Comparison of ENCODE assay signal across 16 cellular contexts in the genomic region with DNA sequence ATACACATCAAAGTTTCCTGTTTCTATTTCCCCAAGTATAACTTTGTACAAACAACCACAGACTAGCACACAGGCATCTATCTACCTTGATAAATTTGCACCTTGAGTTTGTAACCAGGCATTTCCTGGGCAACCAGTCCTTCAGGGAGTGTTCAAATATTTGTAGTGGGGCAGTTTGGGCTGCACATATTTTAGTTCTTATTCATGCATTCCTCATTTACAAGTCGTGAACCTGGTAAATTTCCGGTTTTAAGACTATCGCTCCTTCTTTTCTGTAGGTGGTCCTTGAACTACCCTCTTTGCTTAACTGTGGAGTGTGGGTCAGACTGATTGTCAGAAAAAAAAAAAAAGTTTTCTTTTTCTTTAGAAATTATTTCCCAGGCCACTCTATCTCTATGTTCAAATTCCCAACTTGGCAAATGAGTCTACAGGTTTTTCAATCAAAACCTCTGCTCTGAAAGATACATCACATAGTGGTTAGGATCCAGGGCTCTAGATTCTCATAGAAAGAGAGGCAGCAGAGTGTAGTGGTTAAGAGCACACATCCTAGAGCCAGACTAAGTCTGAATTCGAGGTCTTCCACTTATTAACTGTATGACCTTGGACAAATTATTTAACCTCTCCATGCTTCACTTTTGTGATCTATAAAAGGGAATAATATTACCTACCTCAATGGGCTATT.
A peak's percentile ranks its signal among the peaks of the same experiment; 100 is the strongest.
DNase-seq lines count a peak whose midpoint lies in the region; ATAC-seq and TF ChIP-seq lines count a peak whose summit lies in the region.
"Had no signal": no experiment of that assay in that cellular context is flagged by ENCODE, and none has a peak within 500 bp of the region (broad histone marks: within the 10 kb centered on the region; RNA-seq: fewer than 3 reads in every experiment).

No MANE protein-coding gene starts in this region.

- TF ChIP-seq CTCF in body of pancreas (IDR thresholded peaks at IDR 0.05) = no peak
- no peak for TF ChIP-seq CTCF in left lung (IDR thresholded peaks at IDR 0.05)
- TF ChIP-seq CTCF in upper lobe of left lung (IDR thresholded peaks at IDR 0.05) = no peak
- no peak for TF ChIP-seq CTCF in neural progenitor cell (IDR thresholded peaks at IDR 0.05)

- H3K36me3 Mint-ChIP-seq in activated CD4-positive, alpha-beta T cell treated with anti-CD3 and anti-CD28 coated beads, Interleukin-2, amount 10 ng/mL, durations not matched to agents 24 days and 14 days (ENCODE audit: low read depth) = no peaks in the 10 kb centered on the region
- H3K36me3 Mint-ChIP-seq in neural progenitor cell = no peaks in the 10 kb centered on the region
- H3K36me3 Mint-ChIP-seq: activated naive CD8-positive, alpha-beta T cell treated with anti-CD3 and anti-CD28 coated beads, Interleukin-2, amount 10 ng/mL, durations not matched to agents 7 days and 5 days; CD4-positive, alpha-beta memory T cell; naive thymus-derived CD4-positive, alpha-beta T cell had no signal

- H3K9me3 ChIP-seq in body of pancreas (no peaks in the 10 kb centered on the region), left lung (no peaks in the 10 kb centered on the region), upper lobe of left lung (no peaks in the 10 kb centered on the region), neural progenitor cell (ENCODE audit: low read depth) (no peaks in the 10 kb centered on the region)
- H3K9me3 ChIP-seq in effector memory CD4-positive, alpha-beta T cell (ENCODE audit: control insufficient read depth, low read length) = no peaks in the 10 kb centered on the region

- no peaks in the 10 kb centered on the region for H3K79me2 ChIP-seq in neural progenitor cell (ENCODE audit: low read depth)

- no peaks in the 10 kb centered on the region for H3K9me3 Mint-ChIP-seq in activated CD4-positive, alpha-beta T cell treated with anti-CD3 and anti-CD28 coated beads, Interleukin-2, amount 10 ng/mL, durations not matched to agents 24 days and 14 days
- H3K9me3 Mint-ChIP-seq in neural progenitor cell = no peaks in the 10 kb centered on the region

- H3K27ac Mint-ChIP-seq in activated CD4-positive, alpha-beta T cell treated with anti-CD3 and anti-CD28 coated beads, Interleukin-2, amount 10 ng/mL, durations not matched to agents 24 days and 14 days = no peak overlapping the region
- no peak overlapping the region for H3K27ac Mint-ChIP-seq in neural progenitor cell
- H3K27ac Mint-ChIP-seq: activated naive CD8-positive, alpha-beta T cell treated with anti-CD3 and anti-CD28 coated beads, Interleukin-2, amount 10 ng/mL, durations not matched to agents 7 days and 5 days; CD4-positive, alpha-beta memory T cell; naive thymus-derived CD4-positive, alpha-beta T cell had no signal

- ATAC-seq in body of pancreas (peak; percentile 97), left lung (peak; percentile 98), upper lobe of left lung (ENCODE audit: low FRiP score in 2 of 2) (peak; percentile 55 to 89), GM21447 (IDR thresholded peaks at IDR 0.05; ENCODE audit: unreplicated experiment) (no peak)
- ATAC-seq: naive thymus-derived CD4-positive, alpha-beta T cell had no signal

- 16 to 18% methylated on average over 4 of the region's 4 CpGs for WGBS in body of pancreas, 2 donors
- WGBS in upper lobe of left lung, 2 donors = 68 to 81% methylated on average over 4 of the region's 4 CpGs

- no peak overlapping the region for H3K4me3 ChIP-seq in body of pancreas
- H3K4me3 ChIP-seq in left lung = no peak overlapping the region
- H3K4me3 ChIP-seq in upper lobe of left lung = no peak overlapping the region
- no peak overlapping the region for H3K4me3 ChIP-seq in neural progenitor cell
- H3K4me3 ChIP-seq in effector memory CD4-positive, alpha-beta T cell (ENCODE audit: insufficient read depth, low read depth, low read length, poor library complexity, severe bottlenecking) = no peak overlapping the region

- DNase-seq in HT-29 (ENCODE audit: low spot score) (peak; percentile 66), body of pancreas (peak; percentile 42 to 74 (median 58)), left lung (no peak), upper lobe of left lung (peak in 1 of 2 donors; percentile 37), neural progenitor cell (ENCODE audit: low spot score) (no peak)
- DNase-seq in activated CD4-positive, alpha-beta T cell treated with anti-CD3 and anti-CD28 coated beads, Interleukin-2, amount 10 ng/mL, durations not matched to agents 24 days and 14 days = no peak
- no peak for DNase-seq in effector memory CD4-positive, alpha-beta T cell
- DNase-seq: activated naive CD8-positive, alpha-beta T cell treated with anti-CD3 and anti-CD28 coated beads, Interleukin-2, amount 10 ng/mL, durations not matched to agents 7 days and 5 days; activated T-cell treated with anti-CD3 and anti-CD28 coated beads, Interleukin-2, amount 50 U/mL, for 1 hour; CD4-positive, alpha-beta memory T cell; glutamatergic neuron; naive thymus-derived CD4-positive, alpha-beta T cell; NCI-H748 treated with DMSO at 0.1 percent for 48 hours; Right ventricle myocardium superior; T1000 had no signal

- no peak for TF ChIP-seq POLR2A in body of pancreas (IDR thresholded peaks at IDR 0.05)
- TF ChIP-seq POLR2A in upper lobe of left lung (IDR thresholded peaks at IDR 0.05) = no peak

- H3F3A ChIP-seq in neural progenitor cell (ENCODE audit: low read depth) = no peaks in the 10 kb centered on the region

- intact Hi-C loops in body of pancreas (cut with DNase I) (no loop called here), left lung (cut with DNase I) (no loop called here)
- intact Hi-C loops in activated CD4-positive, alpha-beta T cell treated with anti-CD3 and anti-CD28 coated beads, Interleukin-2, amount 10 ng/mL, durations not matched to agents 24 days and 14 days (cut with micrococcal nuclease) = no loop called here

- no peaks in the 10 kb centered on the region for H3K4me1 Mint-ChIP-seq in activated CD4-positive, alpha-beta T cell treated with anti-CD3 and anti-CD28 coated beads, Interleukin-2, amount 10 ng/mL, durations not matched to agents 24 days and 14 days
- H3K4me1 Mint-ChIP-seq in neural progenitor cell = peaks cover 21% of the 10 kb centered on the region
- H3K4me1 Mint-ChIP-seq: activated naive CD8-positive, alpha-beta T cell treated with anti-CD3 and anti-CD28 coated beads, Interleukin-2, amount 10 ng/mL, durations not matched to agents 7 days and 5 days; CD4-positive, alpha-beta memory T cell; naive thymus-derived CD4-positive, alpha-beta T cell had no signal

- no peaks in the 10 kb centered on the region for H3K36me3 ChIP-seq in body of pancreas (replicated peaks in 1 of 2; ENCODE audit: insufficient read depth in 1 of 2, low read depth in 2 of 2)
- no peaks in the 10 kb centered on the region for H3K36me3 ChIP-seq in left lung
- no peaks in the 10 kb centered on the region for H3K36me3 ChIP-seq in upper lobe of left lung
- H3K36me3 ChIP-seq in neural progenitor cell = no peaks in the 10 kb centered on the region
- H3K36me3 ChIP-seq in effector memory CD4-positive, alpha-beta T cell (ENCODE audit: control insufficient read depth, insufficient read depth, low read length) = no peaks in the 10 kb centered on the region

- H3K4me3 Mint-ChIP-seq in activated CD4-positive, alpha-beta T cell treated with anti-CD3 and anti-CD28 coated beads, Interleukin-2, amount 10 ng/mL, durations not matched to agents 24 days and 14 days = no peak overlapping the region
- H3K4me3 Mint-ChIP-seq in neural progenitor cell = no peak overlapping the region
- H3K4me3 Mint-ChIP-seq: activated naive CD8-positive, alpha-beta T cell treated with anti-CD3 and anti-CD28 coated beads, Interleukin-2, amount 10 ng/mL, durations not matched to agents 7 days and 5 days; CD4-positive, alpha-beta memory T cell; naive thymus-derived CD4-positive, alpha-beta T cell had no signal

- H3K4me2 ChIP-seq in neural progenitor cell = no peak overlapping the region

- no peak for TF ChIP-seq EP300 in upper lobe of left lung (IDR thresholded peaks at IDR 0.05)

- no peaks in the 10 kb centered on the region for H3K27me3 Mint-ChIP-seq in activated CD4-positive, alpha-beta T cell treated with anti-CD3 and anti-CD28 coated beads, Interleukin-2, amount 10 ng/mL, durations not matched to agents 24 days and 14 days
- no peaks in the 10 kb centered on the region for H3K27me3 Mint-ChIP-seq in neural progenitor cell (ENCODE audit: insufficient read depth, low read depth)
- H3K27me3 Mint-ChIP-seq: activated naive CD8-positive, alpha-beta T cell treated with anti-CD3 and anti-CD28 coated beads, Interleukin-2, amount 10 ng/mL, durations not matched to agents 7 days and 5 days; CD4-positive, alpha-beta memory T cell; naive thymus-derived CD4-positive, alpha-beta T cell had no signal

- no peak overlapping the region for H3K9ac ChIP-seq in neural progenitor cell

- H3K27ac ChIP-seq in body of pancreas (peak overlapping the region; percentile 51 to 84 (median 68)), left lung (peak overlapping the region in 1 of 2 donors; percentile 70), upper lobe of left lung (peak overlapping the region in 2 of 4 donors; percentile 19 to 28), neural progenitor cell (no peak overlapping the region)
- H3K27ac ChIP-seq in effector memory CD4-positive, alpha-beta T cell (ENCODE audit: insufficient read depth, low read length, poor library complexity, severe bottlenecking) = no peak overlapping the region

- H2AFZ ChIP-seq in neural progenitor cell (replicated peaks) = no peak overlapping the region

- H3K27me3 ChIP-seq in body of pancreas = no peaks in the 10 kb centered on the region
- no peaks in the 10 kb centered on the region for H3K27me3 ChIP-seq in left lung
- no peaks in the 10 kb centered on the region for H3K27me3 ChIP-seq in upper lobe of left lung
- H3K27me3 ChIP-seq in neural progenitor cell = no peaks in the 10 kb centered on the region
- H3K27me3 ChIP-seq in effector memory CD4-positive, alpha-beta T cell (replicated peaks; ENCODE audit: control insufficient read depth, insufficient read depth, low read length, poor library complexity, severe bottlenecking) = no peaks in the 10 kb centered on the region

- peaks cover 47% of the 10 kb centered on the region for H3K4me1 ChIP-seq in body of pancreas
- no peaks in the 10 kb centered on the region for H3K4me1 ChIP-seq in left lung
- peaks cover 0 to under 1% (median 0%) of the 10 kb centered on the region in 4 donors for H3K4me1 ChIP-seq in upper lobe of left lung
- peaks cover 4% of the 10 kb centered on the region for H3K4me1 ChIP-seq in neural progenitor cell
- H3K4me1 ChIP-seq in effector memory CD4-positive, alpha-beta T cell (ENCODE audit: control insufficient read depth, insufficient read depth, low read length, poor library complexity, severe bottlenecking) = no peaks in the 10 kb centered on the region

- H4K20me1 ChIP-seq in neural progenitor cell (ENCODE audit: low read depth) = no peaks in the 10 kb centered on the region

Comparison
In these comparisons a context has a peak if more than half of its experiments do, and no peak if none do; other contexts are left out.
1. DNase-seq: peak in HT-29 (single experiment) and body of pancreas (4 of 4); none in left lung (0 of 2), activated CD4-positive, alpha-beta T cell treated with anti-CD3 and anti-CD28 coated beads, Interleukin-2, amount 10 ng/mL, durations not matched to agents 24 days and 14 days (single experiment), neural progenitor cell (single experiment) and effector memory CD4-positive, alpha-beta T cell (0 of 3).
2. H3K27ac ChIP-seq: peak in body of pancreas (4 of 4); none in neural progenitor cell (single experiment) and effector memory CD4-positive, alpha-beta T cell (single experiment).